ENCODE assay signal across 28 cellular contexts in genomic region chr10:111122127-111122526, GRCh38. TPM values are rescaled to one million over a fixed set of nuclear protein-coding genes. Genes with fewer than 3 reads are reported as not detected.
"Had no signal": no experiment of that assay in that cellular context is flagged by ENCODE, and none has a peak within 500 bp of the region (broad histone marks: within the 10 kb centered on the region; RNA-seq: fewer than 3 reads in every experiment).

No MANE protein-coding gene starts in this region.

- H3K27me3 Mint-ChIP-seq: activated CD4-positive, alpha-beta memory T cell treated with anti-CD3 and anti-CD28 coated beads for 36 hours had no signal

- H3K9me3 ChIP-seq: adrenal gland, body of pancreas, esophagus muscularis mucosa, gastrocnemius medialis, heart left ventricle had no signal

- H3K36me3 Mint-ChIP-seq: activated CD4-positive, alpha-beta memory T cell treated with anti-CD3 and anti-CD28 coated beads for 36 hours; activated naive CD4-positive, alpha-beta T cell treated with anti-CD3 and anti-CD28 coated beads, Interleukin-2, amount 50 U/mL, for 24 hours; activated naive CD8-positive, alpha-beta T cell treated with anti-CD3 and anti-CD28 coated beads for 36 hours had no signal

- H3K4me1 Mint-ChIP-seq: activated CD4-positive, alpha-beta T cell treated with anti-CD3 and anti-CD28 coated beads for 36 hours; activated CD4-positive, alpha-beta T cell treated with anti-CD3 and anti-CD28 coated beads, Interleukin-2, amount 10 ng/mL, durations not matched to agents 24 days and 14 days; activated naive CD4-positive, alpha-beta T cell treated with anti-CD3 and anti-CD28 coated beads, Interleukin-2, amount 50 U/mL, for 24 hours; activated naive CD8-positive, alpha-beta T cell treated with anti-CD3 and anti-CD28 coated beads for 36 hours; activated naive CD8-positive, alpha-beta T cell treated with anti-CD3 and anti-CD28 coated beads, Interleukin-2, amount 50 U/mL, for 24 hours; activated T-helper 17 cell treated with anti-CD3 and anti-CD28 coated beads, Interleukin-2, amount 50 U/mL, for 72 hours had no signal

- DNase-seq: activated CD4-positive, alpha-beta memory T cell treated with anti-CD3 and anti-CD28 coated beads for 36 hours; activated CD4-positive, alpha-beta T cell treated with anti-CD3 and anti-CD28 coated beads for 36 hours; activated CD4-positive, alpha-beta T cell treated with anti-CD3 and anti-CD28 coated beads, Interleukin-2, amount 10 ng/mL, durations not matched to agents 24 days and 14 days; activated CD4-positive, CD25-positive, alpha-beta regulatory T cell; activated CD4-positive, CD25-positive, alpha-beta regulatory T cell treated with anti-CD3 and anti-CD28 coated beads, Interleukin-2, amount 50 U/mL, for 72 hours; activated CD8-positive, alpha-beta T cell treated with anti-CD3 and anti-CD28 coated beads, Interleukin-2, amount 10 ng/mL, durations not matched to agents 7 days and 5 days; activated effector memory CD4-positive, alpha-beta T cell treated with Interleukin-2 at 50 U/mL for 16 hours; activated gamma-delta T cell treated with Interleukin-2 at 50 U/mL for 16 hours; activated naive CD4-positive, alpha-beta T cell treated with Interleukin-2 at 50 U/mL for 16 hours; activated naive CD8-positive, alpha-beta T cell treated with anti-CD3 and anti-CD28 coated beads for 36 hours; activated naive CD8-positive, alpha-beta T cell treated with anti-CD3 and anti-CD28 coated beads, Interleukin-2, amount 50 U/mL, for 24 hours; activated T-cell treated with anti-CD3 and anti-CD28 coated beads, Interleukin-2, amount 50 U/mL, for 4 hours; amygdala; body of pancreas; caudate nucleus; effector memory CD4-positive, alpha-beta T cell; erythroblast; foreskin keratinocyte; gastrocnemius medialis; glutamatergic neuron; heart left ventricle; T-helper 2 cell had no signal

- H3K27ac ChIP-seq: adrenal gland, body of pancreas, esophagus muscularis mucosa, foreskin keratinocyte, gastrocnemius medialis, heart left ventricle had no signal

- H3K4me3 ChIP-seq: adrenal gland, body of pancreas, esophagus muscularis mucosa, gastrocnemius medialis, heart left ventricle had no signal

- H3K4me3 Mint-ChIP-seq: activated CD4-positive, alpha-beta memory T cell treated with anti-CD3 and anti-CD28 coated beads for 36 hours; activated CD4-positive, alpha-beta T cell treated with anti-CD3 and anti-CD28 coated beads for 36 hours; activated CD4-positive, alpha-beta T cell treated with anti-CD3 and anti-CD28 coated beads, Interleukin-2, amount 10 ng/mL, durations not matched to agents 24 days and 14 days; activated CD8-positive, alpha-beta T cell treated with anti-CD3 and anti-CD28 coated beads, Interleukin-2, amount 10 ng/mL, durations not matched to agents 7 days and 5 days; activated naive CD4-positive, alpha-beta T cell treated with anti-CD3 and anti-CD28 coated beads, Interleukin-2, amount 50 U/mL, for 24 hours; activated naive CD8-positive, alpha-beta T cell treated with anti-CD3 and anti-CD28 coated beads for 36 hours; activated naive CD8-positive, alpha-beta T cell treated with anti-CD3 and anti-CD28 coated beads, Interleukin-2, amount 50 U/mL, for 24 hours; activated T-cell treated with anti-CD3 and anti-CD28 coated beads, Interleukin-2, amount 50 U/mL, for 4 hours; activated T-helper 17 cell treated with anti-CD3 and anti-CD28 coated beads, Interleukin-2, amount 50 U/mL, for 72 hours had no signal

- ATAC-seq: activated CD4-positive, alpha-beta T cell treated with anti-CD3 and anti-CD28 coated beads for 36 hours; activated CD8-positive, alpha-beta T cell treated with anti-CD3 and anti-CD28 coated beads, Interleukin-2, amount 10 ng/mL, durations not matched to agents 7 days and 5 days; activated naive CD8-positive, alpha-beta T cell treated with anti-CD3 and anti-CD28 coated beads, Interleukin-2, amount 50 U/mL, for 24 hours; activated T-cell treated with anti-CD3 and anti-CD28 coated beads, Interleukin-2, amount 50 U/mL, for 4 hours; activated T-helper 17 cell treated with anti-CD3 and anti-CD28 coated beads, Interleukin-2, amount 50 U/mL, for 72 hours; body of pancreas; foreskin keratinocyte; gastrocnemius medialis; heart left ventricle had no signal

- H3K27ac Mint-ChIP-seq: activated CD4-positive, alpha-beta memory T cell treated with anti-CD3 and anti-CD28 coated beads for 36 hours; activated CD4-positive, alpha-beta T cell treated with anti-CD3 and anti-CD28 coated beads for 36 hours; activated CD4-positive, alpha-beta T cell treated with anti-CD3 and anti-CD28 coated beads, Interleukin-2, amount 10 ng/mL, durations not matched to agents 24 days and 14 days; activated CD8-positive, alpha-beta T cell treated with anti-CD3 and anti-CD28 coated beads, Interleukin-2, amount 10 ng/mL, durations not matched to agents 7 days and 5 days; activated naive CD4-positive, alpha-beta T cell treated with anti-CD3 and anti-CD28 coated beads, Interleukin-2, amount 50 U/mL, for 24 hours; activated naive CD8-positive, alpha-beta T cell treated with anti-CD3 and anti-CD28 coated beads for 36 hours; activated naive CD8-positive, alpha-beta T cell treated with anti-CD3 and anti-CD28 coated beads, Interleukin-2, amount 50 U/mL, for 24 hours; activated T-helper 17 cell treated with anti-CD3 and anti-CD28 coated beads, Interleukin-2, amount 50 U/mL, for 72 hours had no signal

- H3K4me1 ChIP-seq: adrenal gland, body of pancreas, esophagus muscularis mucosa, foreskin keratinocyte, gastrocnemius medialis, heart left ventricle had no signal

- H3K9me3 Mint-ChIP-seq: activated CD4-positive, alpha-beta memory T cell treated with anti-CD3 and anti-CD28 coated beads for 36 hours; activated CD4-positive, alpha-beta T cell treated with anti-CD3 and anti-CD28 coated beads, Interleukin-2, amount 10 ng/mL, durations not matched to agents 24 days and 14 days; activated naive CD4-positive, alpha-beta T cell treated with anti-CD3 and anti-CD28 coated beads, Interleukin-2, amount 50 U/mL, for 24 hours; activated naive CD8-positive, alpha-beta T cell treated with anti-CD3 and anti-CD28 coated beads for 36 hours; activated naive CD8-positive, alpha-beta T cell treated with anti-CD3 and anti-CD28 coated beads, Interleukin-2, amount 50 U/mL, for 24 hours; activated T-cell treated with anti-CD3 and anti-CD28 coated beads, Interleukin-2, amount 50 U/mL, for 4 hours; activated T-helper 17 cell treated with anti-CD3 and anti-CD28 coated beads, Interleukin-2, amount 50 U/mL, for 72 hours had no signal

- H3K36me3 ChIP-seq: adrenal gland, esophagus muscularis mucosa, gastrocnemius medialis, heart left ventricle had no signal

- H3K27me3 ChIP-seq: adrenal gland, body of pancreas, foreskin keratinocyte, gastrocnemius medialis had no signal

RNA-seq across cellular contexts. Expression of gene ADRA2A, which starts 45.3 kb away (rescaled TPM):
- total RNA-seq: activated CD4-positive, alpha-beta memory T cell treated with anti-CD3 and anti-CD28 coated beads for 36 hours; activated CD4-positive, alpha-beta T cell treated with anti-CD3 and anti-CD28 coated beads for 36 hours; activated CD4-positive, alpha-beta T cell treated with anti-CD3 and anti-CD28 coated beads, Interleukin-2, amount 10 ng/mL, durations not matched to agents 24 days and 14 days; activated CD8-positive, alpha-beta T cell treated with anti-CD3 and anti-CD28 coated beads, Interleukin-2, amount 10 ng/mL, durations not matched to agents 7 days and 5 days; activated naive CD8-positive, alpha-beta T cell treated with anti-CD3 and anti-CD28 coated beads for 36 hours; activated T-helper 17 cell treated with anti-CD3 and anti-CD28 coated beads, Interleukin-2, amount 50 U/mL, for 72 hours; dermis microvascular lymphatic vessel endothelial cell; foreskin keratinocyte; T-helper 1 cell treated with Interleukin-12 subunit alpha and Interleukin-12 subunit beta and Interleukin-4 antibody, amounts not matched to agents 30 ng/mL and 1 ng/mL, for 36 hours had no signal
- polyA plus RNA-seq: foreskin keratinocyte had no signal
